In genomic region chr1:45187735-45188134, GRCh38 we compare ENCODE assay signal across 21 cellular contexts.
"Had no signal": no experiment of that assay in that cellular context is flagged by ENCODE, and none has a peak within 500 bp of the region (broad histone marks: within the 10 kb centered on the region; RNA-seq: fewer than 3 reads in every experiment).

No MANE protein-coding gene starts in this region.

- H3K27ac ChIP-seq: ascending aorta, esophagus squamous epithelium, gastrocnemius medialis, left ventricle myocardium inferior, upper lobe of right lung had no signal

- H3K4me1 Mint-ChIP-seq: activated CD4-positive, alpha-beta T cell treated with anti-CD3 and anti-CD28 coated beads, Interleukin-2, amount 10 ng/mL, durations not matched to agents 24 days and 14 days; nephron progenitor cell had no signal

- DNase-seq: activated CD4-positive, alpha-beta T cell treated with anti-CD3 and anti-CD28 coated beads, Interleukin-2, amount 10 ng/mL, durations not matched to agents 24 days and 14 days; activated CD8-positive, alpha-beta T cell treated with anti-CD3 and anti-CD28 coated beads for 36 hours; activated gamma-delta T cell; activated T-cell treated with anti-CD3 and anti-CD28 coated beads, Interleukin-2, amount 50 U/mL, for 24 hours; dermis blood vessel endothelial cell; effector memory CD4-positive, alpha-beta T cell; esophagus squamous epithelium; gastrocnemius medialis; head of caudate nucleus; left ventricle myocardium inferior; nephron progenitor cell; nucleus accumbens; retina; stimulated activated CD4-positive, alpha-beta T cell treated with anti-CD3 and anti-CD28 coated beads, Interleukin-12 subunit alpha, Interleukin-12 subunit beta, amount 100 ng/mL, for 4 hours; stimulated activated CD4-positive, alpha-beta T cell treated with anti-CD3 and anti-CD28 coated beads, Interleukin-1b, Interleukin-23, amount 100 ng/mL, for 48 hours; stimulated activated CD8-positive, alpha-beta memory T cell treated with anti-CD3 and anti-CD28 coated beads, Interleukin-4, amount 100 ng/mL, for 48 hours; stimulated activated naive CD4-positive, alpha-beta T cell; upper lobe of right lung had no signal

- ATAC-seq: activated CD8-positive, alpha-beta T cell treated with anti-CD3 and anti-CD28 coated beads for 36 hours; gastrocnemius medialis; upper lobe of right lung had no signal

- H3K4me1 ChIP-seq: ascending aorta, esophagus squamous epithelium, gastrocnemius medialis, upper lobe of right lung had no signal

- H3K27me3 ChIP-seq: ascending aorta, esophagus squamous epithelium, gastrocnemius medialis, upper lobe of right lung had no signal

- H3K27ac Mint-ChIP-seq: activated CD4-positive, alpha-beta T cell treated with anti-CD3 and anti-CD28 coated beads, Interleukin-2, amount 10 ng/mL, durations not matched to agents 24 days and 14 days; activated CD8-positive, alpha-beta T cell treated with anti-CD3 and anti-CD28 coated beads for 36 hours; activated naive CD4-positive, alpha-beta T cell treated with anti-CD3 and anti-CD28 coated beads, Interleukin-2, amount 50 U/mL, for 24 hours; activated T-cell treated with anti-CD3 and anti-CD28 coated beads, Interleukin-2, amount 50 U/mL, for 24 hours; nephron progenitor cell; T-helper 2 cell treated with Interferon-gamma antibody and Interleukin-4, amounts not matched to agents 5 μg/mL and 100 μg/mL, for 36 hours had no signal

- H3K27me3 Mint-ChIP-seq: activated CD4-positive, alpha-beta T cell treated with anti-CD3 and anti-CD28 coated beads, Interleukin-2, amount 10 ng/mL, durations not matched to agents 24 days and 14 days; activated CD8-positive, alpha-beta T cell treated with anti-CD3 and anti-CD28 coated beads for 36 hours; activated naive CD4-positive, alpha-beta T cell treated with anti-CD3 and anti-CD28 coated beads, Interleukin-2, amount 50 U/mL, for 24 hours; activated T-cell treated with anti-CD3 and anti-CD28 coated beads, Interleukin-2, amount 50 U/mL, for 24 hours had no signal

- H3K9me3 Mint-ChIP-seq: activated CD4-positive, alpha-beta T cell treated with anti-CD3 and anti-CD28 coated beads, Interleukin-2, amount 10 ng/mL, durations not matched to agents 24 days and 14 days; activated naive CD4-positive, alpha-beta T cell treated with anti-CD3 and anti-CD28 coated beads, Interleukin-2, amount 50 U/mL, for 24 hours; activated T-cell treated with anti-CD3 and anti-CD28 coated beads, Interleukin-2, amount 50 U/mL, for 24 hours; T-helper 2 cell treated with Interferon-gamma antibody and Interleukin-4, amounts not matched to agents 5 μg/mL and 100 μg/mL, for 36 hours had no signal

- H3K4me3 ChIP-seq: ascending aorta, esophagus squamous epithelium, gastrocnemius medialis, left ventricle myocardium inferior, upper lobe of right lung had no signal

- H3K9me3 ChIP-seq: ascending aorta, esophagus squamous epithelium, gastrocnemius medialis, left ventricle myocardium inferior, upper lobe of right lung had no signal

- H3K36me3 ChIP-seq: ascending aorta, esophagus squamous epithelium, gastrocnemius medialis, left ventricle myocardium inferior, upper lobe of right lung had no signal

- H3K4me3 Mint-ChIP-seq: activated CD4-positive, alpha-beta T cell treated with anti-CD3 and anti-CD28 coated beads, Interleukin-2, amount 10 ng/mL, durations not matched to agents 24 days and 14 days; activated CD8-positive, alpha-beta T cell treated with anti-CD3 and anti-CD28 coated beads for 36 hours; activated naive CD4-positive, alpha-beta T cell treated with anti-CD3 and anti-CD28 coated beads, Interleukin-2, amount 50 U/mL, for 24 hours; activated T-cell treated with anti-CD3 and anti-CD28 coated beads, Interleukin-2, amount 50 U/mL, for 24 hours; nephron progenitor cell; T-helper 2 cell treated with Interferon-gamma antibody and Interleukin-4, amounts not matched to agents 5 μg/mL and 100 μg/mL, for 36 hours had no signal
